In the genomic region with DNA sequence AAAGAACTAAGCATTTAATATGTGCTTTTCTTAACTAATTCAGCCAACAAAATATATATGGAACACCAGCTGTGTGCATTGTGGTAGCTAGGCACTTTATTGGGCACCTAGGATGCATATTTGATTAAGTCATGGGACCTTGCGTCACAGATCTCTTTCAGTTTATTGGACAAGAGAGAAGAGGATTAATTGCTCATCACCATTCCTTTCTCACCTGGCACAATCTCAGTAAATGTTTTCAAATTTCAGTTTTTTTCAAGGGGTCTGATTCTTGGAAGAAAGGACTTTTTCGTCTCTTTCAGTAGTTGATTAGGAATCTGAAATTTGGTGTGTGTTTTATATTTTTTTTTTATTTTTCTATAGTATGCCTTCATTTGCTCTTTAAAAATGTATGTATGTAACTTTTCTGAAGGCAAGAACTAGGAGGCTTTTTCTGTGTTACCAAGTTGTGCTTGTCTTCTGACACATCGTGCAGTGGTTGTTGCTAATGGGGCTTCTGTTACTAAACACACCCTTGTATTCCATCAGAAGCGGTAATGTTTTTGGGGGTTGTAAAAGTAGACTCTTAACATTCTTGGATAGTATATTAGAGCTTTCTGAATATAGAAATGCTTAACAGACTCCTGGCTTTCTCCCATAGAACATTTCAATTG, we compare ENCODE assay signal across 8 cellular contexts. TPM values are rescaled to one million over a fixed set of nuclear protein-coding genes. Genes with fewer than 3 reads are reported as not detected.
A peak's percentile ranks its signal among the peaks of the same experiment; 100 is the strongest.
DNase-seq lines count a peak whose midpoint lies in the region; ATAC-seq and TF ChIP-seq lines count a peak whose summit lies in the region.

No MANE protein-coding gene starts in this region.

- no peak for ATAC-seq in left ventricle myocardium superior
- no peak for ATAC-seq in GM19035 (IDR thresholded peaks at IDR 0.05; ENCODE audit: unreplicated experiment)

- no peak for TF ChIP-seq CTCF in left ventricle myocardium inferior (IDR thresholded peaks at IDR 0.05; ENCODE audit: borderline replicate concordance)

- H3K27me3 Mint-ChIP-seq in activated T-helper 1 cell treated with anti-CD3 and anti-CD28 coated beads, Interleukin-12 subunit alpha, Interleukin-12 subunit beta, Interleukin-2, Interleukin-4 antibody, amounts not matched to agents 30 ng/mL and 10 ng/mL and 1 ng/mL, durations not matched to agents 14 hours and 24 hours and 36 hours (ENCODE audit: insufficient read depth) = no peaks in the 10 kb centered on the region

- H3K27me3 ChIP-seq in left ventricle myocardium inferior (ENCODE audit: low read depth) = no peaks in the 10 kb centered on the region

- H3K4me1 ChIP-seq in left ventricle myocardium inferior (peaks cover 81% of the 10 kb centered on the region), urinary bladder (ENCODE audit: insufficient read depth) (no peaks in the 10 kb centered on the region)

- H3K36me3 Mint-ChIP-seq in activated T-helper 1 cell treated with anti-CD3 and anti-CD28 coated beads, Interleukin-12 subunit alpha, Interleukin-12 subunit beta, Interleukin-2, Interleukin-4 antibody, amounts not matched to agents 30 ng/mL and 10 ng/mL and 1 ng/mL, durations not matched to agents 14 hours and 24 hours and 36 hours (ENCODE audit: low read depth) = peaks cover 38% of the 10 kb centered on the region

- H3K9me3 Mint-ChIP-seq in activated T-helper 1 cell treated with anti-CD3 and anti-CD28 coated beads, Interleukin-12 subunit alpha, Interleukin-12 subunit beta, Interleukin-2, Interleukin-4 antibody, amounts not matched to agents 30 ng/mL and 10 ng/mL and 1 ng/mL, durations not matched to agents 14 hours and 24 hours and 36 hours = no peaks in the 10 kb centered on the region

- peaks cover 17% of the 10 kb centered on the region for H3K36me3 ChIP-seq in left ventricle myocardium inferior
- no peaks in the 10 kb centered on the region for H3K36me3 ChIP-seq in urinary bladder (ENCODE audit: insufficient read depth)

- 67% methylated on average over 4 of the region's 4 CpGs for WGBS in urinary bladder

- H3K27ac Mint-ChIP-seq in activated T-helper 1 cell treated with anti-CD3 and anti-CD28 coated beads, Interleukin-12 subunit alpha, Interleukin-12 subunit beta, Interleukin-2, Interleukin-4 antibody, amounts not matched to agents 30 ng/mL and 10 ng/mL and 1 ng/mL, durations not matched to agents 14 hours and 24 hours and 36 hours = peak overlapping the region; percentile 85

- H3K4me3 Mint-ChIP-seq in activated T-helper 1 cell treated with anti-CD3 and anti-CD28 coated beads, Interleukin-12 subunit alpha, Interleukin-12 subunit beta, Interleukin-2, Interleukin-4 antibody, amounts not matched to agents 30 ng/mL and 10 ng/mL and 1 ng/mL, durations not matched to agents 14 hours and 24 hours and 36 hours = peak overlapping the region; percentile 95

- H3K27ac ChIP-seq in left ventricle myocardium inferior (replicated peaks) = peak overlapping the region; percentile 95
- H3K27ac ChIP-seq in urinary bladder (ENCODE audit: low read depth) = no peak overlapping the region

- intact Hi-C loops in left ventricle myocardium inferior (cut with micrococcal nuclease) (loop anchor here (5.0 to 10.0 kb wide), 2 partner anchors 122 to 406 kb away; partner anchors contain the start of gene SSR3), left ventricle myocardium superior (cut with micrococcal nuclease) (loop anchor here (10.0 kb wide), 1 partner anchor 408 kb away; no protein-coding TSS in a partner anchor)
- intact Hi-C loops in activated T-helper 1 cell treated with anti-CD3 and anti-CD28 coated beads, Interleukin-12 subunit alpha, Interleukin-12 subunit beta, Interleukin-2, Interleukin-4 antibody, amounts not matched to agents 30 ng/mL and 10 ng/mL and 1 ng/mL, durations not matched to agents 14 hours and 24 hours and 36 hours (cut with micrococcal nuclease) = loop anchor here (1.0 to 10.0 kb wide), 4 partner anchors 9 to 822 kb away; partner anchors contain the start of gene SLC33A1

- no peak for DNase-seq in left ventricle myocardium inferior
- DNase-seq in left ventricle myocardium superior = no peak
- DNase-seq in activated T-helper 1 cell treated with anti-CD3 and anti-CD28 coated beads, Interleukin-12 subunit alpha, Interleukin-12 subunit beta, Interleukin-2, Interleukin-4 antibody, amounts not matched to agents 30 ng/mL and 10 ng/mL and 1 ng/mL, durations not matched to agents 14 hours and 24 hours and 36 hours (ENCODE audit: low spot score) = no peak
- peak; percentile 39 for DNase-seq in kidney tubule cell (ENCODE audit: low spot score)
- DNase-seq in NCI-H1048 (lab: John Stamatoyannopoulos, UW) = no peak
- no peak for DNase-seq in activated CD8-positive, alpha-beta memory T cell treated with anti-CD3 and anti-CD28 coated beads, Interleukin-2, amount 50 U/mL, for 4 hours

- peaks cover 73% of the 10 kb centered on the region for H3K4me1 Mint-ChIP-seq in activated T-helper 1 cell treated with anti-CD3 and anti-CD28 coated beads, Interleukin-12 subunit alpha, Interleukin-12 subunit beta, Interleukin-2, Interleukin-4 antibody, amounts not matched to agents 30 ng/mL and 10 ng/mL and 1 ng/mL, durations not matched to agents 14 hours and 24 hours and 36 hours (ENCODE audit: low read depth)

- H3K4me3 ChIP-seq in left ventricle myocardium inferior (peak overlapping the region; percentile 81), urinary bladder (ENCODE audit: low read depth, low read length) (peak overlapping the region; percentile 94)

- H3K9me3 ChIP-seq in left ventricle myocardium inferior (replicated peaks) = no peaks in the 10 kb centered on the region

RNA-seq across cellular contexts. Expression of gene TIPARP, which starts 2.2 kb away (rescaled TPM):
- total RNA-seq in left ventricle myocardium inferior (27.2 TPM), left ventricle myocardium superior (28.2 TPM), urinary bladder (35.5 TPM)
- total RNA-seq in activated T-helper 1 cell treated with anti-CD3 and anti-CD28 coated beads, Interleukin-12 subunit alpha, Interleukin-12 subunit beta, Interleukin-2, Interleukin-4 antibody, amounts not matched to agents 30 ng/mL and 10 ng/mL and 1 ng/mL, durations not matched to agents 14 hours and 24 hours and 36 hours = 20.8 and 21.9 TPM in 2 replicates
- polyA plus RNA-seq in urinary bladder = 26.9 TPM
